9 cellular contexts compared by ENCODE assay signal in genomic region chr15:89690276-89691218, GRCh38. TPM values are rescaled to one million over a fixed set of nuclear protein-coding genes. Genes with fewer than 3 reads are reported as not detected.
DNase-seq lines count a peak whose midpoint lies in the region; ATAC-seq, FAIRE-seq and TF ChIP-seq lines count a peak whose summit lies in the region.
"Had no signal": no experiment of that assay in that cellular context is flagged by ENCODE, and none has a peak within 500 bp of the region (broad histone marks: within the 10 kb centered on the region; RNA-seq: fewer than 3 reads in every experiment).

Gene PEX11A (minus strand): TSS chr15:89690754. CDS start chr15:89690632, 122 bp downstream.
Gene WDR93 (plus strand): TSS chr15:89690811. CDS start chr15:89701747, 10,936 bp downstream.

- H3K27me3 ChIP-seq in HUES6 (ENCODE audit: control insufficient read depth, insufficient read depth, low read length): no peaks in the 10 kb centered on the region

- DNase-seq in D721Med (ENCODE audit: insufficient read length, low spot score) (peak; percentile 66), RCC 7860 (ENCODE audit: low spot score) (peak; percentile 50), fibroblast of peridontal ligament (ENCODE audit: extremely low read depth) (peak; percentile 51), natural killer cell (peak; percentile 68)
- peak; percentile 64 for DNase-seq in activated T-helper 1 cell treated with anti-CD3 and anti-CD28 coated beads, Interleukin-12 subunit alpha, Interleukin-12 subunit beta, Interleukin-2, Interleukin-4 antibody, amounts not matched to agents 30 ng/mL and 10 ng/mL and 1 ng/mL, durations not matched to agents 14 hours and 24 hours and 36 hours (ENCODE audit: low spot score)

- H3K4me1 ChIP-seq in HUES6 (ENCODE audit: control insufficient read depth, insufficient read depth, low read length): 0 out of 2 replicates have a peak, but pooled peaks cover 3% of the 10 kb centered on the region

- H3K27ac Mint-ChIP-seq in activated T-helper 1 cell treated with anti-CD3 and anti-CD28 coated beads, Interleukin-12 subunit alpha, Interleukin-12 subunit beta, Interleukin-2, Interleukin-4 antibody, amounts not matched to agents 30 ng/mL and 10 ng/mL and 1 ng/mL, durations not matched to agents 14 hours and 24 hours and 36 hours: peak within 1 kb of the TSS; percentile 65
- H3K27ac Mint-ChIP-seq in natural killer cell: peak within 1 kb of the TSS; percentile 82 to 91
- peak within 1 kb of the TSS; percentile 78 for H3K27ac Mint-ChIP-seq in stimulated activated memory B cell treated with anti-CD40 and anti-IgM and Interleukin-4, amounts not matched to agents 10 μg/mL and 1 μg/mL and 100 μg/mL, for 72 hours

- peak within 1 kb of the TSS; percentile 90 for H3K4me3 ChIP-seq in HUES6 (ENCODE audit: low read depth, low read length)

- H3K27me3 Mint-ChIP-seq in activated T-helper 1 cell treated with anti-CD3 and anti-CD28 coated beads, Interleukin-12 subunit alpha, Interleukin-12 subunit beta, Interleukin-2, Interleukin-4 antibody, amounts not matched to agents 30 ng/mL and 10 ng/mL and 1 ng/mL, durations not matched to agents 14 hours and 24 hours and 36 hours (ENCODE audit: insufficient read depth): peaks cover 10% of the 10 kb centered on the region
- H3K27me3 Mint-ChIP-seq in natural killer cell (ENCODE audit: low read depth in 2 of 2): no peaks in the 10 kb centered on the region
- H3K27me3 Mint-ChIP-seq in stimulated activated memory B cell treated with anti-CD40 and anti-IgM and Interleukin-4, amounts not matched to agents 10 μg/mL and 1 μg/mL and 100 μg/mL, for 72 hours: no peaks in the 10 kb centered on the region

- no peaks in the 10 kb centered on the region for H3K9me3 Mint-ChIP-seq in activated T-helper 1 cell treated with anti-CD3 and anti-CD28 coated beads, Interleukin-12 subunit alpha, Interleukin-12 subunit beta, Interleukin-2, Interleukin-4 antibody, amounts not matched to agents 30 ng/mL and 10 ng/mL and 1 ng/mL, durations not matched to agents 14 hours and 24 hours and 36 hours
- H3K9me3 Mint-ChIP-seq in natural killer cell: no peaks in the 10 kb centered on the region
- H3K9me3 Mint-ChIP-seq in stimulated activated memory B cell treated with anti-CD40 and anti-IgM and Interleukin-4, amounts not matched to agents 10 μg/mL and 1 μg/mL and 100 μg/mL, for 72 hours: peaks cover 2% of the 10 kb centered on the region

- peak; percentile 90 for ATAC-seq in GM21447 (IDR thresholded peaks at IDR 0.05; ENCODE audit: unreplicated experiment)
- ATAC-seq in natural killer cell: peak; percentile 89 to 91 (median 90)
- peak; percentile 95 for ATAC-seq in stimulated activated memory B cell treated with anti-CD40 and anti-IgM and Interleukin-4, amounts not matched to agents 10 μg/mL and 1 μg/mL and 100 μg/mL, for 72 hours

- H3K9ac ChIP-seq in HUES6 (ENCODE audit: low read length): no peak within 1 kb of the TSS

- no peaks in the 10 kb centered on the region for H3K9me3 ChIP-seq in HUES6 (ENCODE audit: control insufficient read depth, insufficient read depth, low read depth, low read length)

- peak within 1 kb of the TSS; percentile 82 for H3K4me3 Mint-ChIP-seq in activated T-helper 1 cell treated with anti-CD3 and anti-CD28 coated beads, Interleukin-12 subunit alpha, Interleukin-12 subunit beta, Interleukin-2, Interleukin-4 antibody, amounts not matched to agents 30 ng/mL and 10 ng/mL and 1 ng/mL, durations not matched to agents 14 hours and 24 hours and 36 hours
- H3K4me3 Mint-ChIP-seq in natural killer cell: peak within 1 kb of the TSS; percentile 94
- H3K4me3 Mint-ChIP-seq in stimulated activated memory B cell treated with anti-CD40 and anti-IgM and Interleukin-4, amounts not matched to agents 10 μg/mL and 1 μg/mL and 100 μg/mL, for 72 hours: peak within 1 kb of the TSS; percentile 85

- intact Hi-C loops in activated T-helper 1 cell treated with anti-CD3 and anti-CD28 coated beads, Interleukin-12 subunit alpha, Interleukin-12 subunit beta, Interleukin-2, Interleukin-4 antibody, amounts not matched to agents 30 ng/mL and 10 ng/mL and 1 ng/mL, durations not matched to agents 14 hours and 24 hours and 36 hours (cut with micrococcal nuclease): loop anchor here (5.0 kb wide), 2 partner anchors 113 to 202 kb away; partner anchors contain the start of genes AP3S2 and TICRR
- intact Hi-C loops in natural killer cell (cut with micrococcal nuclease): no loop called here

- TF ChIP-seq CTCF in D721Med (IDR thresholded peaks at IDR 0.05; ENCODE audit: insufficient read depth, missing control alignments) (no peak), natural killer cell (IDR thresholded peaks at IDR 0.05) (no peak)

- H3K36me3 ChIP-seq in HUES6 (ENCODE audit: control insufficient read depth, insufficient read depth, low read length): no peaks in the 10 kb centered on the region

- no peak for FAIRE-seq in D721Med (lab: Jason Lieb, UNC)
- no peak for FAIRE-seq in RCC 7860 (lab: Jason Lieb, UNC)
- FAIRE-seq: frontal cortex had no signal

- no peaks in the 10 kb centered on the region for H3K36me3 Mint-ChIP-seq in activated T-helper 1 cell treated with anti-CD3 and anti-CD28 coated beads, Interleukin-12 subunit alpha, Interleukin-12 subunit beta, Interleukin-2, Interleukin-4 antibody, amounts not matched to agents 30 ng/mL and 10 ng/mL and 1 ng/mL, durations not matched to agents 14 hours and 24 hours and 36 hours (ENCODE audit: low read depth)
- H3K36me3 Mint-ChIP-seq in natural killer cell: peaks cover 3% of the 10 kb centered on the region
- H3K36me3 Mint-ChIP-seq in stimulated activated memory B cell treated with anti-CD40 and anti-IgM and Interleukin-4, amounts not matched to agents 10 μg/mL and 1 μg/mL and 100 μg/mL, for 72 hours: peaks cover 2% of the 10 kb centered on the region

- peaks cover 10% of the 10 kb centered on the region for H3K4me1 Mint-ChIP-seq in activated T-helper 1 cell treated with anti-CD3 and anti-CD28 coated beads, Interleukin-12 subunit alpha, Interleukin-12 subunit beta, Interleukin-2, Interleukin-4 antibody, amounts not matched to agents 30 ng/mL and 10 ng/mL and 1 ng/mL, durations not matched to agents 14 hours and 24 hours and 36 hours (ENCODE audit: low read depth)
- peaks cover 19 to 21% of the 10 kb centered on the region in 2 donors for H3K4me1 Mint-ChIP-seq in natural killer cell
- H3K4me1 Mint-ChIP-seq in stimulated activated memory B cell treated with anti-CD40 and anti-IgM and Interleukin-4, amounts not matched to agents 10 μg/mL and 1 μg/mL and 100 μg/mL, for 72 hours: peaks cover 13% of the 10 kb centered on the region

- no peak within 1 kb of the TSS for H3K27ac ChIP-seq in HUES6 (ENCODE audit: low read depth, low read length)

RNA-seq across cellular contexts. Expression of gene PEX11A, which starts in this region (rescaled TPM):
- 0.66 and 1.0 TPM in 2 replicates for total RNA-seq in activated T-helper 1 cell treated with anti-CD3 and anti-CD28 coated beads, Interleukin-12 subunit alpha, Interleukin-12 subunit beta, Interleukin-2, Interleukin-4 antibody, amounts not matched to agents 30 ng/mL and 10 ng/mL and 1 ng/mL, durations not matched to agents 14 hours and 24 hours and 36 hours
- 1 to 10 TPM; 2.0 to 3.1 (median 3.1) TPM for total RNA-seq in natural killer cell

RNA-seq across cellular contexts. Expression of gene WDR93, which starts in this region (rescaled TPM):
- total RNA-seq in activated T-helper 1 cell treated with anti-CD3 and anti-CD28 coated beads, Interleukin-12 subunit alpha, Interleukin-12 subunit beta, Interleukin-2, Interleukin-4 antibody, amounts not matched to agents 30 ng/mL and 10 ng/mL and 1 ng/mL, durations not matched to agents 14 hours and 24 hours and 36 hours: not detected in 2 replicates
- total RNA-seq in natural killer cell: under 1 TPM in 2 of 3 donors, not detected in 1; 0.25 to 0.38 TPM
